In genomic region chr6:149190228-149190831, GRCh38 we compare ENCODE assay signal across 8 cellular contexts.
DNase-seq lines count a peak whose midpoint lies in the region; ATAC-seq and TF ChIP-seq lines count a peak whose summit lies in the region.

No MANE protein-coding gene starts in this region.

- ATAC-seq in CD8-positive, alpha-beta T cell = no peak
- peak; percentile 79 for ATAC-seq in HG03342 (IDR thresholded peaks at IDR 0.05; ENCODE audit: unreplicated experiment)
- ATAC-seq in HG02970 (IDR thresholded peaks at IDR 0.05; ENCODE audit: low FRiP score, unreplicated experiment) = no peak

- POLR2A ChIA-PET in CD8-positive, alpha-beta T cell (lab: Charles Lee) = no interaction called here

- H3K4me3 Mint-ChIP-seq in CD8-positive, alpha-beta T cell = no peak overlapping the region

- CTCF ChIA-PET in CD8-positive, alpha-beta T cell (lab: Charles Lee) = interaction anchor here (1.1 to 2.1 kb wide), 3 partner anchors 9 to 242 kb away, joined by 3 to 8 read pairs (median 4); no protein-coding TSS in a partner anchor

- no peak overlapping the region for H3K27ac Mint-ChIP-seq in CD8-positive, alpha-beta T cell

- H3K4me3 ChIP-seq in CD8-positive, alpha-beta T cell (ENCODE audit: low read depth, low read length) = no peak overlapping the region

- no peaks in the 10 kb centered on the region for H3K36me3 Mint-ChIP-seq in CD8-positive, alpha-beta T cell

- no peaks in the 10 kb centered on the region for H3K36me3 ChIP-seq in CD8-positive, alpha-beta T cell (ENCODE audit: insufficient read depth, low read length)

- peaks cover 22% of the 10 kb centered on the region for H3K4me1 Mint-ChIP-seq in CD8-positive, alpha-beta T cell (ENCODE audit: low read depth)

- H3K4me1 ChIP-seq in CD8-positive, alpha-beta T cell (ENCODE audit: insufficient read depth, low read length) = peaks cover 10% of the 10 kb centered on the region

- no peak for TF ChIP-seq CTCF in CD8-positive, alpha-beta T cell (IDR thresholded peaks at IDR 0.05)

- no peak overlapping the region for H3K27ac ChIP-seq in CD8-positive, alpha-beta T cell (ENCODE audit: low read depth, low read length)
- no peak overlapping the region for H3K27ac ChIP-seq in epithelial cell of prostate

- peaks cover 13% of the 10 kb centered on the region for H3K9me3 Mint-ChIP-seq in CD8-positive, alpha-beta T cell

- H3K27me3 ChIP-seq in CD8-positive, alpha-beta T cell (ENCODE audit: insufficient read depth, low read length) = no peaks in the 10 kb centered on the region

- intact Hi-C loops in CD8-positive, alpha-beta T cell (cut with DNase I, micrococcal nuclease) = no loop called here

- H3K27me3 Mint-ChIP-seq in CD8-positive, alpha-beta T cell (ENCODE audit: low read depth) = no peaks in the 10 kb centered on the region

- H3K9me3 ChIP-seq in CD8-positive, alpha-beta T cell (ENCODE audit: low read length) = no peaks in the 10 kb centered on the region

- DNase-seq in CD8-positive, alpha-beta T cell = peak in 4 of 7 experiments; percentile 35 to 67 (median 46)
- DNase-seq in activated CD4-positive, CD25-positive, alpha-beta regulatory T cell treated with anti-CD3 and anti-CD28 coated beads, Interleukin-2, amount 50 U/mL, for 72 hours = peak; percentile 60
- DNase-seq in epithelial cell of prostate (ENCODE audit: low read depth, low spot score) = peak; percentile 22
- peak; percentile 62 for DNase-seq in stimulated activated CD4-positive, alpha-beta T cell treated with anti-CD3 and anti-CD28 coated beads, Interleukin-4, amount 100 ng/mL, for 1 hour
- no peak for DNase-seq in DMS153 (lab: John Stamatoyannopoulos, UW)
- DNase-seq in amniotic stem cell (lab: John Stamatoyannopoulos, UW) = no peak

Comparison
In these comparisons a context has a peak if more than half of its experiments do, and no peak if none do; other contexts are left out.
1. DNase-seq: peak in CD8-positive, alpha-beta T cell (4 of 7), activated CD4-positive, CD25-positive, alpha-beta regulatory T cell treated with anti-CD3 and anti-CD28 coated beads, Interleukin-2, amount 50 U/mL, for 72 hours (single experiment), epithelial cell of prostate (single experiment) and stimulated activated CD4-positive, alpha-beta T cell treated with anti-CD3 and anti-CD28 coated beads, Interleukin-4, amount 100 ng/mL, for 1 hour (single experiment); none in DMS153 (single experiment) and amniotic stem cell (single experiment).